ENCODE assay signal across 34 cellular contexts in genomic region chr7:29459591-29459990, GRCh38.
"Had no signal": no experiment of that assay in that cellular context is flagged by ENCODE, and none has a peak within 500 bp of the region (broad histone marks: within the 10 kb centered on the region; RNA-seq: fewer than 3 reads in every experiment).

No MANE protein-coding gene starts in this region.

- H3K27ac Mint-ChIP-seq: activated CD4-positive, alpha-beta T cell treated with anti-CD3 and anti-CD28 coated beads, Interleukin-2, amount 10 ng/mL, durations not matched to agents 24 days and 14 days; activated CD8-positive, alpha-beta T cell treated with anti-CD3 and anti-CD28 coated beads for 36 hours; activated naive CD4-positive, alpha-beta T cell treated with anti-CD3 and anti-CD28 coated beads, Interleukin-2, amount 50 U/mL, for 24 hours; activated naive CD8-positive, alpha-beta T cell treated with anti-CD3 and anti-CD28 coated beads, Interleukin-2, amount 10 ng/mL, durations not matched to agents 7 days and 5 days; activated T-cell treated with anti-CD3 and anti-CD28 coated beads, Interleukin-2, amount 50 U/mL, for 72 hours; activated T-helper 17 cell treated with anti-CD3 and anti-CD28 coated beads, Interleukin-2, amount 50 U/mL, for 72 hours; T-helper 1 cell treated with Interleukin-12 subunit alpha and Interleukin-12 subunit beta and Interleukin-4 antibody, amounts not matched to agents 30 μg/mL and 1 μg/mL, for 36 hours; T-helper 2 cell treated with Interferon-gamma antibody and Interleukin-4, amounts not matched to agents 5 μg/mL and 100 μg/mL, for 36 hours had no signal

- H3K27me3 ChIP-seq: ascending aorta, cardiac muscle cell, MG63, Peyer's patch, SJSA1 had no signal

- ATAC-seq: activated CD8-positive, alpha-beta T cell treated with anti-CD3 and anti-CD28 coated beads for 36 hours; activated T-cell treated with anti-CD3 and anti-CD28 coated beads, Interleukin-2, amount 50 U/mL, for 72 hours; activated T-helper 17 cell treated with anti-CD3 and anti-CD28 coated beads, Interleukin-2, amount 50 U/mL, for 72 hours; PC-3 had no signal

- H3K4me3 ChIP-seq: ascending aorta, cardiac muscle cell, MG63, Peyer's patch, SJSA1 had no signal

- H3K4me1 Mint-ChIP-seq: activated CD4-positive, alpha-beta T cell treated with anti-CD3 and anti-CD28 coated beads, Interleukin-2, amount 10 ng/mL, durations not matched to agents 24 days and 14 days; activated naive CD4-positive, alpha-beta T cell treated with anti-CD3 and anti-CD28 coated beads, Interleukin-2, amount 50 U/mL, for 24 hours; activated naive CD8-positive, alpha-beta T cell treated with anti-CD3 and anti-CD28 coated beads, Interleukin-2, amount 10 ng/mL, durations not matched to agents 7 days and 5 days; activated T-helper 17 cell treated with anti-CD3 and anti-CD28 coated beads, Interleukin-2, amount 50 U/mL, for 72 hours; central memory CD8-positive, alpha-beta T cell had no signal

- DNase-seq: activated CD4-positive, alpha-beta T cell treated with anti-CD3 and anti-CD28 coated beads, Interleukin-2, amount 10 ng/mL, durations not matched to agents 24 days and 14 days; activated CD4-positive, alpha-beta T cell treated with anti-CD3 and anti-CD28 coated beads, Interleukin-2, amount 50 U/mL, for 4 hours; activated CD8-positive, alpha-beta T cell treated with anti-CD3 and anti-CD28 coated beads for 36 hours; activated gamma-delta T cell; activated naive CD4-positive, alpha-beta T cell treated with Interleukin-2 at 50 U/mL for 16 hours; activated naive CD8-positive, alpha-beta T cell treated with anti-CD3 and anti-CD28 coated beads, Interleukin-2, amount 10 ng/mL, durations not matched to agents 7 days and 5 days; activated T-cell treated with anti-CD3 and anti-CD28 coated beads, Interleukin-2, amount 50 U/mL, for 1 hour; activated T-cell treated with anti-CD3 and anti-CD28 coated beads, Interleukin-2, amount 50 U/mL, for 72 hours; amygdala; Kasumi-1; KG1; MG63; NCI-H1048; NCI-H1105 treated with DMSO at 0.1 percent for 48 hours; NCI-H1436; NCI-H1694; NCI-H2029 treated with DMSO at 0.1 percent for 48 hours; NCI-H2171; NCI-H226; NCI-H524 treated with DMSO at 0.1 percent for 48 hours; NK-92 treated with Interleukin-12 subunit alpha and Interleukin-12 subunit beta, amount 100 ng/mL, for 24 hours; PC-3; Peyer's patch; RPMI8226; SHP77 treated with DMSO at 0.1 percent for 48 hours; SK-N-SH had no signal

- H3K27ac ChIP-seq: ascending aorta, cardiac muscle cell, Peyer's patch, SJSA1 had no signal

- H3K4me3 Mint-ChIP-seq: activated CD4-positive, alpha-beta T cell treated with anti-CD3 and anti-CD28 coated beads, Interleukin-2, amount 10 ng/mL, durations not matched to agents 24 days and 14 days; activated CD8-positive, alpha-beta T cell treated with anti-CD3 and anti-CD28 coated beads for 36 hours; activated naive CD4-positive, alpha-beta T cell treated with anti-CD3 and anti-CD28 coated beads, Interleukin-2, amount 50 U/mL, for 24 hours; activated naive CD8-positive, alpha-beta T cell treated with anti-CD3 and anti-CD28 coated beads, Interleukin-2, amount 10 ng/mL, durations not matched to agents 7 days and 5 days; activated T-cell treated with anti-CD3 and anti-CD28 coated beads, Interleukin-2, amount 50 U/mL, for 72 hours; activated T-helper 17 cell treated with anti-CD3 and anti-CD28 coated beads, Interleukin-2, amount 50 U/mL, for 72 hours; central memory CD8-positive, alpha-beta T cell; T-helper 1 cell treated with Interleukin-12 subunit alpha and Interleukin-12 subunit beta and Interleukin-4 antibody, amounts not matched to agents 30 μg/mL and 1 μg/mL, for 36 hours; T-helper 2 cell treated with Interferon-gamma antibody and Interleukin-4, amounts not matched to agents 5 μg/mL and 100 μg/mL, for 36 hours had no signal

- H3K36me3 ChIP-seq: ascending aorta, cardiac muscle cell, MG63, Peyer's patch, SJSA1 had no signal

- H3K27me3 Mint-ChIP-seq: activated CD4-positive, alpha-beta T cell treated with anti-CD3 and anti-CD28 coated beads, Interleukin-2, amount 10 ng/mL, durations not matched to agents 24 days and 14 days; activated CD8-positive, alpha-beta T cell treated with anti-CD3 and anti-CD28 coated beads for 36 hours; activated naive CD4-positive, alpha-beta T cell treated with anti-CD3 and anti-CD28 coated beads, Interleukin-2, amount 50 U/mL, for 24 hours; activated naive CD8-positive, alpha-beta T cell treated with anti-CD3 and anti-CD28 coated beads, Interleukin-2, amount 10 ng/mL, durations not matched to agents 7 days and 5 days; activated T-helper 17 cell treated with anti-CD3 and anti-CD28 coated beads, Interleukin-2, amount 50 U/mL, for 72 hours; central memory CD8-positive, alpha-beta T cell had no signal

- H3K4me1 ChIP-seq: ascending aorta had no signal

- H3K9me2 ChIP-seq: SK-N-SH had no signal

- H3K9me3 Mint-ChIP-seq: activated CD4-positive, alpha-beta T cell treated with anti-CD3 and anti-CD28 coated beads, Interleukin-2, amount 10 ng/mL, durations not matched to agents 24 days and 14 days; activated CD8-positive, alpha-beta T cell treated with anti-CD3 and anti-CD28 coated beads for 36 hours; activated naive CD4-positive, alpha-beta T cell treated with anti-CD3 and anti-CD28 coated beads, Interleukin-2, amount 50 U/mL, for 24 hours; activated naive CD8-positive, alpha-beta T cell treated with anti-CD3 and anti-CD28 coated beads, Interleukin-2, amount 10 ng/mL, durations not matched to agents 7 days and 5 days; activated T-cell treated with anti-CD3 and anti-CD28 coated beads, Interleukin-2, amount 50 U/mL, for 72 hours; activated T-helper 17 cell treated with anti-CD3 and anti-CD28 coated beads, Interleukin-2, amount 50 U/mL, for 72 hours; central memory CD8-positive, alpha-beta T cell; T-helper 1 cell treated with Interleukin-12 subunit alpha and Interleukin-12 subunit beta and Interleukin-4 antibody, amounts not matched to agents 30 μg/mL and 1 μg/mL, for 36 hours; T-helper 2 cell treated with Interferon-gamma antibody and Interleukin-4, amounts not matched to agents 5 μg/mL and 100 μg/mL, for 36 hours had no signal

- H3K36me3 Mint-ChIP-seq: activated naive CD4-positive, alpha-beta T cell treated with anti-CD3 and anti-CD28 coated beads, Interleukin-2, amount 50 U/mL, for 24 hours; activated naive CD8-positive, alpha-beta T cell treated with anti-CD3 and anti-CD28 coated beads, Interleukin-2, amount 10 ng/mL, durations not matched to agents 7 days and 5 days had no signal

- H3K4me2 ChIP-seq: SK-N-SH had no signal
